ENCODE assay signal across 8 cellular contexts in genomic region chr18:67359868-67360838, GRCh38.
A peak's percentile ranks its signal among the peaks of the same experiment; 100 is the strongest.
DNase-seq lines count a peak whose midpoint lies in the region; ATAC-seq and TF ChIP-seq lines count a peak whose summit lies in the region.

No MANE protein-coding gene starts in this region.

- peak overlapping the region; percentile 82 for H3K4me3 Mint-ChIP-seq in HFFc6

- peaks cover 9% of the 10 kb centered on the region for H3K9me3 ChIP-seq in mesodermal cell (ENCODE audit: control insufficient read depth, low read length)
- no peaks in the 10 kb centered on the region for H3K9me3 ChIP-seq in transverse colon

- WGBS in mesodermal cell (ENCODE audit: insufficient coverage in 2 of 2), 2 experiments: 74 to 83% methylated on average over 5 to 6 of the region's 8 CpGs
- 33 to 60% methylated on average over 2 to 8 of the region's 8 CpGs for WGBS in transverse colon (ENCODE audit: low coverage in 1 of 2), 2 donors

- H3K4me3 ChIP-seq in cardiac fibroblast (replicated peaks in 1 of 2; ENCODE audit: low read depth in 2 of 2, low read length in 2 of 2) (peak overlapping the region; percentile 4 to 19), mesodermal cell (ENCODE audit: extremely low read depth, insufficient read depth, low read length, poor library complexity, severe bottlenecking) (no peak overlapping the region), transverse colon (no peak overlapping the region)

- in situ Hi-C loops in transverse colon (cut with MboI; ENCODE audit: low pct_ligation_motif_present in 1 of 4, low pct_unique_long_range_greater_than_20kb in 1 of 4, low sequenced_read_pairs in 3 of 4): no loop called here

- no peak for TF ChIP-seq EP300 in transverse colon (IDR thresholded peaks at IDR 0.05; ENCODE audit: low read depth)

- H3K27ac ChIP-seq in mesodermal cell (ENCODE audit: low read depth, low read length, severe bottlenecking): peak overlapping the region; percentile 94
- peak overlapping the region; percentile 52 to 69 (median 68) for H3K27ac ChIP-seq in transverse colon

- peaks cover 5% of the 10 kb centered on the region; the same call in 1 of the 2 replicates for H3K36me3 Mint-ChIP-seq in HFFc6 (ENCODE audit: low read depth)

- peak; percentile 91 for ATAC-seq in GM18511 (IDR thresholded peaks at IDR 0.05; ENCODE audit: unreplicated experiment)

- no peaks in the 10 kb centered on the region for H3K27me3 ChIP-seq in transverse colon

- no peaks in the 10 kb centered on the region for H3K27me3 Mint-ChIP-seq in HFFc6 (ENCODE audit: insufficient read depth)

- peaks cover 37% of the 10 kb centered on the region for H3K4me1 Mint-ChIP-seq in HFFc6 (ENCODE audit: low read depth)

- no peak for TF ChIP-seq POLR2A in transverse colon (IDR thresholded peaks at IDR 0.05)

- intact Hi-C loops in transverse colon (cut with DNase I; ENCODE audit: low total_unique reads): no loop called here

- H3K27ac Mint-ChIP-seq in HFFc6: peak overlapping the region; percentile 69

- no peaks in the 10 kb centered on the region for H3K9me3 Mint-ChIP-seq in HFFc6

- TF ChIP-seq CTCF in HFFc6 (IDR thresholded peaks at IDR 0.05) (no peak), cardiac fibroblast (IDR thresholded peaks at IDR 0.05; ENCODE audit: low read depth, low read length) (no peak), transverse colon (IDR thresholded peaks at IDR 0.05) (no peak)

- H3K4me1 ChIP-seq in mesodermal cell (ENCODE audit: control insufficient read depth, insufficient read depth, low read length, poor library complexity, severe bottlenecking): peaks cover 14% of the 10 kb centered on the region
- peaks cover 0 to 3% (median 0%) of the 10 kb centered on the region in 4 donors for H3K4me1 ChIP-seq in transverse colon

- DNase-seq in HFFc6 (peak; percentile 91), NCI-H446 treated with DMSO at 0.1 percent for 48 hours (lab: John Stamatoyannopoulos, UW) (peak; percentile 28), cardiac fibroblast (ENCODE audit: low read depth in 2 of 2) (peak; percentile 89 to 98), transverse colon (peak; percentile 13), medulla oblongata (ENCODE audit: extremely low spot score) (no peak), NCI-H510A (lab: John Stamatoyannopoulos, UW) (no peak)

- H3K36me3 ChIP-seq in mesodermal cell (ENCODE audit: control insufficient read depth, insufficient read depth, low read length) (no peaks in the 10 kb centered on the region), transverse colon (no peaks in the 10 kb centered on the region)

Comparison
In these comparisons a context has a peak if more than half of its experiments do, and no peak if none do; other contexts are left out.
1. DNase-seq: peak in HFFc6 (single experiment), NCI-H446 treated with DMSO at 0.1 percent for 48 hours (single experiment), cardiac fibroblast (2 of 2) and transverse colon (single experiment); none in medulla oblongata (single experiment) and NCI-H510A (single experiment).
2. H3K4me3 ChIP-seq: peak in cardiac fibroblast (2 of 2); none in mesodermal cell (single experiment) and transverse colon (0 of 4).